ENCODE assay signal across 35 cellular contexts in genomic region chr5:121873409-121873808, GRCh38. TPM values are rescaled to one million over a fixed set of nuclear protein-coding genes. Genes with fewer than 3 reads are reported as not detected.
"Had no signal": no experiment of that assay in that cellular context is flagged by ENCODE, and none has a peak within 500 bp of the region (broad histone marks: within the 10 kb centered on the region; RNA-seq: fewer than 3 reads in every experiment).

No MANE protein-coding gene starts in this region.

- H3K36me3 ChIP-seq: ascending aorta, cardiac muscle cell had no signal

- ATAC-seq: activated CD8-positive, alpha-beta T cell treated with anti-CD3 and anti-CD28 coated beads for 36 hours; activated naive CD4-positive, alpha-beta T cell treated with anti-CD3 and anti-CD28 coated beads, Interleukin-2, amount 50 U/mL, for 72 hours; activated T-cell treated with anti-CD3 and anti-CD28 coated beads, Interleukin-2, amount 50 U/mL, for 4 hours; activated T-cell treated with anti-CD3 and anti-CD28 coated beads, Interleukin-2, amount 50 U/mL, for 72 hours; activated T-helper 17 cell treated with anti-CD3 and anti-CD28 coated beads, Interleukin-2, amount 50 U/mL, for 72 hours had no signal

- H3K27ac ChIP-seq: ascending aorta, cardiac muscle cell, VCaP had no signal

- DNase-seq: activated B cell treated with CpG ODN at 0.5 μM for 24 hours; activated CD4-positive, alpha-beta memory T cell treated with anti-CD3 and anti-CD28 coated beads for 36 hours; activated CD4-positive, alpha-beta T cell treated with anti-CD3 and anti-CD28 coated beads for 4 hours; activated CD4-positive, alpha-beta T cell treated with anti-CD3 and anti-CD28 coated beads, Interleukin-2, amount 10 ng/mL, durations not matched to agents 24 days and 14 days; activated CD4-positive, alpha-beta T cell treated with anti-CD3 and anti-CD28 coated beads, Interleukin-2, amount 50 U/mL, for 1 hour; activated CD4-positive, alpha-beta T cell treated with anti-CD3 and anti-CD28 coated beads, Interleukin-2, amount 50 U/mL, for 4 hours; activated CD4-positive, CD25-positive, alpha-beta regulatory T cell treated with anti-CD3 and anti-CD28 coated beads, Interleukin-2, amount 50 U/mL, for 72 hours; activated CD8-positive, alpha-beta memory T cell treated with anti-CD3 and anti-CD28 coated beads, Interleukin-2, amount 50 U/mL, for 4 hours; activated CD8-positive, alpha-beta T cell treated with anti-CD3 and anti-CD28 coated beads for 36 hours; activated effector memory CD4-positive, alpha-beta T cell treated with anti-CD3 and anti-CD28 coated beads, Interleukin-2, amount 50 U/mL, for 16 hours; activated gamma-delta T cell treated with Interleukin-2 at 50 U/mL for 16 hours; activated naive CD4-positive, alpha-beta T cell; activated naive CD4-positive, alpha-beta T cell treated with anti-CD3 and anti-CD28 coated beads for 36 hours; activated naive CD4-positive, alpha-beta T cell treated with anti-CD3 and anti-CD28 coated beads, Interleukin-2, amount 50 U/mL, for 16 hours; activated naive CD8-positive, alpha-beta T cell treated with anti-CD3 and anti-CD28 coated beads for 36 hours; activated T-cell treated with anti-CD3 and anti-CD28 coated beads for 4 hours; activated T-cell treated with anti-CD3 and anti-CD28 coated beads, Interleukin-2, amount 50 U/mL, for 1 hour; activated T-cell treated with anti-CD3 and anti-CD28 coated beads, Interleukin-2, amount 50 U/mL, for 4 hours; activated T-cell treated with anti-CD3 and anti-CD28 coated beads, Interleukin-2, amount 50 U/mL, for 72 hours; amygdala; anterior cingulate cortex; caudate nucleus; cerebellar nuclear complex; T-helper 2 cell; T-helper 9 cell had no signal

- H3K4me3 ChIP-seq: ascending aorta, cardiac muscle cell had no signal

- H3K9me3 ChIP-seq: ascending aorta had no signal

- H3K4me1 ChIP-seq: ascending aorta had no signal

- H3K27me3 ChIP-seq: ascending aorta, cardiac muscle cell had no signal

RNA-seq across cellular contexts. Expression of gene FTMT, which starts 21.7 kb away (rescaled TPM):
- total RNA-seq: activated B cell treated with CpG ODN at 0.5 μM for 24 hours; activated CD4-positive, alpha-beta memory T cell treated with anti-CD3 and anti-CD28 coated beads for 36 hours; activated CD4-positive, alpha-beta T cell treated with anti-CD3 and anti-CD28 coated beads, Interleukin-2, amount 10 ng/mL, durations not matched to agents 24 days and 14 days; activated CD8-positive, alpha-beta memory T cell treated with anti-CD3 and anti-CD28 coated beads for 36 hours; activated CD8-positive, alpha-beta T cell treated with anti-CD3 and anti-CD28 coated beads for 36 hours; activated naive CD4-positive, alpha-beta T cell treated with anti-CD3 and anti-CD28 coated beads for 36 hours; activated naive CD4-positive, alpha-beta T cell treated with anti-CD3 and anti-CD28 coated beads, Interleukin-2, amount 50 U/mL, for 72 hours; activated naive CD8-positive, alpha-beta T cell treated with anti-CD3 and anti-CD28 coated beads for 36 hours; activated T-cell treated with anti-CD3 and anti-CD28 coated beads, Interleukin-2, amount 50 U/mL, for 4 hours; activated T-cell treated with anti-CD3 and anti-CD28 coated beads, Interleukin-2, amount 50 U/mL, for 72 hours; activated T-helper 1 cell treated with anti-CD3 and anti-CD28 coated beads, Interleukin-12 subunit alpha, Interleukin-12 subunit beta, Interleukin-2, Interleukin-4 antibody, amounts not matched to agents 30 ng/mL and 10 ng/mL and 1 ng/mL, durations not matched to agents 14 hours and 24 hours and 36 hours; activated T-helper 17 cell treated with anti-CD3 and anti-CD28 coated beads, Interleukin-2, amount 50 U/mL, for 72 hours; ascending aorta; bronchial epithelial cell; cardiac muscle cell; chondrocyte had no signal
- polyA plus RNA-seq: adipose tissue, cardiac muscle cell had no signal
